ENCODE assay signal across 18 cellular contexts in genomic region chr6:149208071-149208670, GRCh38.
DNase-seq lines count a peak whose midpoint lies in the region; ATAC-seq and TF ChIP-seq lines count a peak whose summit lies in the region.
"Had no signal": no experiment of that assay in that cellular context is flagged by ENCODE, and none has a peak within 500 bp of the region (broad histone marks: within the 10 kb centered on the region; RNA-seq: fewer than 3 reads in every experiment).

No MANE protein-coding gene starts in this region.

- H3K9me3 ChIP-seq in DND-41 (ENCODE audit: insufficient read depth, low read length, severe bottlenecking), result no peaks in the 10 kb centered on the region
- H3K9me3 ChIP-seq in CD4-positive, alpha-beta memory T cell (ENCODE audit: control insufficient read depth in 1 of 2, low read length in 2 of 2), result no peaks in the 10 kb centered on the region
- H3K9me3 ChIP-seq: SK-N-SH had no signal

- peak; percentile 47; the same call in 1 of the 3 replicates for ATAC-seq in DND-41 (ENCODE audit: insufficient read depth, low read depth)
- no peak for ATAC-seq in HG02571 (IDR thresholded peaks at IDR 0.05; ENCODE audit: unreplicated experiment)
- ATAC-seq: HCT116, Panc1 had no signal

- TF ChIP-seq CTCF in DND-41 (IDR thresholded peaks at IDR 0.05; ENCODE audit: borderline replicate concordance, extremely low read depth, low read length, poor library complexity, severe bottlenecking) (no peak), endothelial cell (IDR thresholded peaks at IDR 0.05; ENCODE audit: unreplicated experiment) (no peak)

- no peak overlapping the region for H3K4me2 ChIP-seq in DND-41 (ENCODE audit: insufficient read depth, low read length)
- H3K4me2 ChIP-seq: KMS-11, SK-N-SH had no signal

- intact Hi-C loops in CD4-positive, alpha-beta memory T cell (cut with micrococcal nuclease), result no loop called here

- peaks cover 8% of the 10 kb centered on the region for H3K4me1 Mint-ChIP-seq in endothelial cell (ENCODE audit: unreplicated experiment)
- H3K4me1 Mint-ChIP-seq in CD4-positive, alpha-beta memory T cell, result peaks cover 0 to 30% (median 16%) of the 10 kb centered on the region in 4 donors

- no peak for DNase-seq in DND-41
- no peak for DNase-seq in endothelial cell (ENCODE audit: low spot score)
- peak; percentile 49 for DNase-seq in putamen (ENCODE audit: low spot score)
- no peak for DNase-seq in CD4-positive, alpha-beta memory T cell
- no peak for DNase-seq in COLO668 (lab: John Stamatoyannopoulos, UW; ENCODE audit: unreplicated experiment)
- DNase-seq: CD4-positive, alpha-beta T cell; IMR-90; NCI-H1092 treated with DMSO at 0.1 percent for 48 hours; NCI-H1436 treated with DMSO at 0.1 percent for 48 hours; NCI-H1930; NCI-H510A; SIG-M5; SK-N-SH had no signal

- no peak overlapping the region for H3K27ac ChIP-seq in DND-41 (ENCODE audit: low read length)
- H3K27ac ChIP-seq in angular gyrus (ENCODE audit: low read depth, low read length), result peak overlapping the region; percentile 43
- H3K27ac ChIP-seq in CD4-positive, alpha-beta memory T cell (ENCODE audit: low read depth, low read length), result no peak overlapping the region
- H3K27ac ChIP-seq: KMS-11 had no signal

- no peaks in the 10 kb centered on the region for H3K36me3 ChIP-seq in DND-41 (ENCODE audit: insufficient read depth, low read length)
- no peaks in the 10 kb centered on the region for H3K36me3 ChIP-seq in CD4-positive, alpha-beta memory T cell (ENCODE audit: insufficient read depth, low read length)

- H3K4me1 ChIP-seq in DND-41 (ENCODE audit: insufficient read depth, low read length), result no peaks in the 10 kb centered on the region; the same call in 1 of the 2 replicates
- H3K4me1 ChIP-seq in CD4-positive, alpha-beta memory T cell (ENCODE audit: insufficient read depth, low read length), result peaks cover 43% of the 10 kb centered on the region

- H3K27me3 Mint-ChIP-seq in endothelial cell (ENCODE audit: unreplicated experiment), result no peaks in the 10 kb centered on the region
- H3K27me3 Mint-ChIP-seq in CD4-positive, alpha-beta memory T cell, result no peaks in the 10 kb centered on the region
- H3K27me3 Mint-ChIP-seq: CD4-positive, alpha-beta T cell had no signal

- CTCF ChIA-PET in CD4-positive, alpha-beta memory T cell (lab: Charles Lee; ENCODE audit: partially characterized antibody), result interaction anchor here (1.0 kb wide), 1 partner anchor 63 kb away, joined by 3 read pairs; no protein-coding TSS in a partner anchor

- H3K36me3 Mint-ChIP-seq in endothelial cell (ENCODE audit: low read depth, unreplicated experiment), result no peaks in the 10 kb centered on the region
- H3K36me3 Mint-ChIP-seq in CD4-positive, alpha-beta memory T cell, result peaks cover 0 to 12% of the 10 kb centered on the region in 2 donors

- no peak overlapping the region for H2AFZ ChIP-seq in DND-41 (ENCODE audit: low read depth, low read length)

- H4K20me1 ChIP-seq in DND-41 (ENCODE audit: insufficient read depth, low read length), result no peaks in the 10 kb centered on the region

- H3K9me3 Mint-ChIP-seq in endothelial cell (ENCODE audit: unreplicated experiment), result no peaks in the 10 kb centered on the region
- peaks cover 0 to 2% (median 0%) of the 10 kb centered on the region in 8 donors for H3K9me3 Mint-ChIP-seq in CD4-positive, alpha-beta memory T cell
- H3K9me3 Mint-ChIP-seq: CD4-positive, alpha-beta T cell had no signal

- H3K4me3 Mint-ChIP-seq in endothelial cell (ENCODE audit: unreplicated experiment), result peak overlapping the region; percentile 38
- no peak overlapping the region for H3K4me3 Mint-ChIP-seq in CD4-positive, alpha-beta memory T cell
- H3K4me3 Mint-ChIP-seq: CD4-positive, alpha-beta T cell had no signal

- H3K79me2 ChIP-seq in DND-41 (ENCODE audit: insufficient read depth, low read length), result no peaks in the 10 kb centered on the region

- H3K4me3 ChIP-seq in DND-41 (ENCODE audit: low read depth in 1 of 2, low read length in 2 of 2), result no peak overlapping the region
- no peak overlapping the region for H3K4me3 ChIP-seq in CD4-positive, alpha-beta memory T cell (ENCODE audit: low read length in 2 of 2)

- POLR2A ChIA-PET in CD4-positive, alpha-beta memory T cell (lab: Charles Lee; ENCODE audit: partially characterized antibody), result no interaction called here

- no peak overlapping the region for H3K27ac Mint-ChIP-seq in endothelial cell (ENCODE audit: unreplicated experiment)
- peak overlapping the region in 2 of 7 donors; percentile 57 to 72 for H3K27ac Mint-ChIP-seq in CD4-positive, alpha-beta memory T cell
- H3K27ac Mint-ChIP-seq: CD4-positive, alpha-beta T cell had no signal

- H3K27me3 ChIP-seq in DND-41 (ENCODE audit: insufficient read depth, low read length, poor library complexity), result no peaks in the 10 kb centered on the region
- no peaks in the 10 kb centered on the region for H3K27me3 ChIP-seq in CD4-positive, alpha-beta memory T cell (ENCODE audit: insufficient read depth, low read length)

- no peak overlapping the region for H3K9ac ChIP-seq in DND-41 (ENCODE audit: low read depth, low read length)
- H3K9ac ChIP-seq: KMS-11, SK-N-SH had no signal
